18 cellular contexts compared by ENCODE assay signal in genomic region chr1:30982431-30982830, GRCh38.
A peak's percentile ranks its signal among the peaks of the same experiment; 100 is the strongest.
DNase-seq lines count a peak whose midpoint lies in the region; ATAC-seq and TF ChIP-seq lines count a peak whose summit lies in the region.
"Had no signal": no experiment of that assay in that cellular context is flagged by ENCODE, and none has a peak within 500 bp of the region (broad histone marks: within the 10 kb centered on the region; RNA-seq: fewer than 3 reads in every experiment).

No MANE protein-coding gene starts in this region.

- no peaks in the 10 kb centered on the region for H3K9me3 Mint-ChIP-seq in CD4-positive, alpha-beta T cell
- H3K9me3 Mint-ChIP-seq in immature natural killer cell: no peaks in the 10 kb centered on the region

- peaks cover 92% of the 10 kb centered on the region for H3K36me3 Mint-ChIP-seq in CD4-positive, alpha-beta T cell (ENCODE audit: low read depth)
- H3K36me3 Mint-ChIP-seq in immature natural killer cell: peaks cover 0 to 21% (median 16%) of the 10 kb centered on the region in 3 donors

- H3K4me2 ChIP-seq in GM23248 (ENCODE audit: unreplicated experiment): no peak overlapping the region

- H3K27me3 Mint-ChIP-seq in CD4-positive, alpha-beta T cell: no peaks in the 10 kb centered on the region
- H3K27me3 Mint-ChIP-seq in immature natural killer cell (ENCODE audit: low read depth in 3 of 3): peaks cover 0 to 2% (median 0%) of the 10 kb centered on the region in 3 donors

- peaks cover 26% of the 10 kb centered on the region for H4K20me1 ChIP-seq in GM23248 (ENCODE audit: insufficient read depth)

- H3K27me3 ChIP-seq in CD4-positive, alpha-beta T cell (ENCODE audit: control insufficient read depth, insufficient read depth, low read length): no peaks in the 10 kb centered on the region
- no peaks in the 10 kb centered on the region for H3K27me3 ChIP-seq in GM23248 (replicated peaks; ENCODE audit: insufficient read depth)
- H3K27me3 ChIP-seq in spleen (replicated peaks in 1 of 7): no peaks in the 10 kb centered on the region
- H3K27me3 ChIP-seq: SJSA1 had no signal

- H3K4me3 ChIP-seq in GM23248 (no peak overlapping the region), spleen (no peak overlapping the region)
- H3K4me3 ChIP-seq: GM12878, SJSA1 had no signal

- H3K9ac ChIP-seq in GM23248: no peak overlapping the region

- H3K79me2 ChIP-seq in GM23248 (ENCODE audit: insufficient read depth): peaks cover 100% of the 10 kb centered on the region

- H3K36me3 ChIP-seq in GM23248 (ENCODE audit: low read depth) (peaks cover 29% of the 10 kb centered on the region; the same call in 1 of the 2 replicates), spleen (peaks cover 0 to 70% (median 27%) of the 10 kb centered on the region in 6 donors)

- no peak for ATAC-seq in CD4-positive, alpha-beta T cell (ENCODE audit: poor library complexity)
- no peak for ATAC-seq in HG03520 (IDR thresholded peaks at IDR 0.05; ENCODE audit: unreplicated experiment)
- ATAC-seq: PC-3 had no signal

- in situ Hi-C loops in GM23248 (cut with MboI): no loop called here

- TF ChIP-seq POLR2A in spleen (IDR thresholded peaks at IDR 0.05): no peak

- CTCF ChIA-PET in CD4-positive, alpha-beta T cell (lab: Charles Lee): interaction anchor here (1.0 kb wide), 1 partner anchor 18 kb away, joined by 3 read pairs; no protein-coding TSS in a partner anchor

- H3K9me3 ChIP-seq in CD4-positive, alpha-beta T cell (ENCODE audit: control insufficient read depth, low read length): no peaks in the 10 kb centered on the region
- H3K9me3 ChIP-seq in GM23248 (ENCODE audit: low read depth) (no peaks in the 10 kb centered on the region), spleen (no peaks in the 10 kb centered on the region)
- H3K9me3 ChIP-seq: SJSA1 had no signal

- intact Hi-C loops in CD4-positive, alpha-beta T cell (cut with DNase I, micrococcal nuclease): no loop called here
- intact Hi-C loops in spleen (cut with DNase I; ENCODE audit: low total_unique reads): no loop called here

- H3F3A ChIP-seq in GM23248 (ENCODE audit: insufficient read depth): peaks cover 17% of the 10 kb centered on the region

- no peak overlapping the region for H2AFZ ChIP-seq in GM23248

- no peaks in the 10 kb centered on the region for H3K9me2 ChIP-seq in GM23248 (ENCODE audit: insufficient read depth)

- H3K27ac ChIP-seq in CD4-positive, alpha-beta T cell (ENCODE audit: low read depth, low read length): no peak overlapping the region
- H3K27ac ChIP-seq in GM23248: 0 out of 2 replicates have a peak overlapping the region, but pooled peaks have one; percentile 3
- peak overlapping the region in 5 of 8 donors; percentile 23 to 71 (median 69) for H3K27ac ChIP-seq in spleen
- H3K27ac ChIP-seq: SJSA1 had no signal

- DNase-seq in CD4-positive, alpha-beta T cell: no peak
- no peak for DNase-seq in GM23248
- DNase-seq in immature natural killer cell: no peak
- DNase-seq in spleen: no peak
- no peak for DNase-seq in NCI-H2107 treated with DMSO at 0.1 percent for 48 hours (lab: John Stamatoyannopoulos, UW; ENCODE audit: unreplicated experiment)
- no peak for DNase-seq in NCI-H146 treated with DMSO at 0.1 percent for 48 hours (lab: John Stamatoyannopoulos, UW; ENCODE audit: unreplicated experiment)
- DNase-seq: activated CD4-positive, alpha-beta T cell treated with anti-CD3 and anti-CD28 coated beads for 1 hour; activated naive CD4-positive, alpha-beta T cell treated with Interleukin-2 at 50 U/mL for 16 hours; foreskin fibroblast; GDM1; kidney glomerular epithelial cell; NCI-H2171 treated with DMSO at 0.1 percent for 48 hours; NCI-H748 treated with DMSO at 0.1 percent for 48 hours; PC-3; T1000 had no signal

- peaks cover 36% of the 10 kb centered on the region for H3K4me1 ChIP-seq in GM23248 (ENCODE audit: insufficient read depth)
- H3K4me1 ChIP-seq in spleen: peaks cover 7 to 78% (median 50%) of the 10 kb centered on the region in 6 donors

- peak overlapping the region; percentile 34 for H3K27ac Mint-ChIP-seq in CD4-positive, alpha-beta T cell
- peak overlapping the region in 4 of 6 donors; percentile 20 to 53 (median 28) for H3K27ac Mint-ChIP-seq in immature natural killer cell

- H3K4me1 Mint-ChIP-seq in CD4-positive, alpha-beta T cell (ENCODE audit: low read depth): peaks cover 75% of the 10 kb centered on the region
- H3K4me1 Mint-ChIP-seq in immature natural killer cell: peaks cover 47 to 82% of the 10 kb centered on the region in 2 donors

- no peak overlapping the region for H3K4me3 Mint-ChIP-seq in CD4-positive, alpha-beta T cell
- no peak overlapping the region for H3K4me3 Mint-ChIP-seq in immature natural killer cell

- TF ChIP-seq CTCF in CD4-positive, alpha-beta T cell (IDR thresholded peaks at IDR 0.05): no peak
- no peak for TF ChIP-seq CTCF in spleen (IDR thresholded peaks at IDR 0.05 in 8 of 11, conservative IDR thresholded peaks at IDR 0.05 in 3 of 11)

- POLR2A ChIA-PET in CD4-positive, alpha-beta T cell (lab: Charles Lee): no interaction called here
